Comparison of ENCODE assay signal across 10 cellular contexts in genomic region chr2:30229596-30229995, GRCh38. TPM values are rescaled to one million over a fixed set of nuclear protein-coding genes. Genes with fewer than 3 reads are reported as not detected.
DNase-seq lines count a peak whose midpoint lies in the region; ATAC-seq and TF ChIP-seq lines count a peak whose summit lies in the region.
"Had no signal": no experiment of that assay in that cellular context is flagged by ENCODE, and none has a peak within 500 bp of the region (broad histone marks: within the 10 kb centered on the region; RNA-seq: fewer than 3 reads in every experiment).

No MANE protein-coding gene starts in this region.

- no peak for TF ChIP-seq POLR2A in spleen (IDR thresholded peaks at IDR 0.05)

- H3K9me3 ChIP-seq in Caco-2 (no peaks in the 10 kb centered on the region), spleen (no peaks in the 10 kb centered on the region)

- H3K27ac ChIP-seq in spleen: peak overlapping the region in 4 of 8 donors; percentile 95 to 98 (median 97)
- H3K27ac ChIP-seq: 22Rv1 had no signal

- peak overlapping the region; percentile 68 for H3K27ac Mint-ChIP-seq in T-helper 1 cell treated with Interleukin-12 subunit alpha and Interleukin-12 subunit beta and Interleukin-4 antibody, amounts not matched to agents 30 μg/mL and 1 μg/mL, for 36 hours
- no peak overlapping the region for H3K27ac Mint-ChIP-seq in Caco-2 (ENCODE audit: unreplicated experiment)
- H3K27ac Mint-ChIP-seq in activated naive CD8-positive, alpha-beta T cell treated with anti-CD3 and anti-CD28 coated beads, Interleukin-2, amount 50 U/mL, for 24 hours: no peak overlapping the region
- no peak overlapping the region for H3K27ac Mint-ChIP-seq in nephron progenitor cell

- H3K4me1 ChIP-seq in Caco-2 (peaks cover 39% of the 10 kb centered on the region), spleen (peaks cover 22 to 90% (median 58%) of the 10 kb centered on the region in 6 donors)

- 74 to 99% (median 92%) methylated on average over 3 of the region's 3 CpGs for WGBS in spleen, 5 donors

- H3K4me1 Mint-ChIP-seq in T-helper 1 cell treated with Interleukin-12 subunit alpha and Interleukin-12 subunit beta and Interleukin-4 antibody, amounts not matched to agents 30 μg/mL and 1 μg/mL, for 36 hours (ENCODE audit: low read depth): peaks cover 54% of the 10 kb centered on the region
- H3K4me1 Mint-ChIP-seq in Caco-2 (ENCODE audit: low read depth, unreplicated experiment) (peaks cover 39% of the 10 kb centered on the region), nephron progenitor cell (peaks cover 65% of the 10 kb centered on the region)
- H3K4me1 Mint-ChIP-seq in activated naive CD8-positive, alpha-beta T cell treated with anti-CD3 and anti-CD28 coated beads, Interleukin-2, amount 50 U/mL, for 24 hours: peaks cover 65% of the 10 kb centered on the region

- no peaks in the 10 kb centered on the region for H3K9me3 Mint-ChIP-seq in T-helper 1 cell treated with Interleukin-12 subunit alpha and Interleukin-12 subunit beta and Interleukin-4 antibody, amounts not matched to agents 30 μg/mL and 1 μg/mL, for 36 hours
- H3K9me3 Mint-ChIP-seq in Caco-2 (ENCODE audit: unreplicated experiment): no peaks in the 10 kb centered on the region
- no peaks in the 10 kb centered on the region for H3K9me3 Mint-ChIP-seq in activated naive CD8-positive, alpha-beta T cell treated with anti-CD3 and anti-CD28 coated beads, Interleukin-2, amount 50 U/mL, for 24 hours
- no peaks in the 10 kb centered on the region for H3K9me3 Mint-ChIP-seq in nephron progenitor cell

- BruUV-seq in Caco-2 (replicated peaks; lab: Mats Ljungman, UMichigan): no TSS peak

- no peak overlapping the region for H3K4me3 ChIP-seq in Caco-2 (ENCODE audit: low read depth, low read length)
- no peak overlapping the region for H3K4me3 ChIP-seq in spleen

- H3K27me3 ChIP-seq in Caco-2 (replicated peaks; ENCODE audit: control insufficient read depth, insufficient read depth, low read length) (no peaks in the 10 kb centered on the region), spleen (replicated peaks in 1 of 7) (peaks cover 0 to 29% (median 0%) of the 10 kb centered on the region in 7 donors)

- ATAC-seq in activated naive CD8-positive, alpha-beta T cell treated with anti-CD3 and anti-CD28 coated beads, Interleukin-2, amount 50 U/mL, for 24 hours: no peak
- ATAC-seq in HG02840 (IDR thresholded peaks at IDR 0.05; ENCODE audit: low FRiP score, unreplicated experiment): no peak

- no peak for TF ChIP-seq CTCF in Caco-2 (IDR thresholded peaks at IDR 0.05; ENCODE audit: insufficient read depth in 1 of 2, low read depth in 1 of 2, low read length in 1 of 2, severe bottlenecking in 1 of 2, unreplicated experiment in 1 of 2)
- no peak for TF ChIP-seq CTCF in nephron progenitor cell (IDR thresholded peaks at IDR 0.05)
- no peak for TF ChIP-seq CTCF in spleen (IDR thresholded peaks at IDR 0.05 in 8 of 11, conservative IDR thresholded peaks at IDR 0.05 in 3 of 11)

- peaks cover 9% of the 10 kb centered on the region for H3K36me3 Mint-ChIP-seq in T-helper 1 cell treated with Interleukin-12 subunit alpha and Interleukin-12 subunit beta and Interleukin-4 antibody, amounts not matched to agents 30 μg/mL and 1 μg/mL, for 36 hours (ENCODE audit: low read depth)
- H3K36me3 Mint-ChIP-seq in Caco-2 (ENCODE audit: insufficient read depth, unreplicated experiment) (peaks cover 37% of the 10 kb centered on the region), nephron progenitor cell (ENCODE audit: low read depth) (peaks cover 9% of the 10 kb centered on the region)
- H3K36me3 Mint-ChIP-seq in activated naive CD8-positive, alpha-beta T cell treated with anti-CD3 and anti-CD28 coated beads, Interleukin-2, amount 50 U/mL, for 24 hours (ENCODE audit: low read depth): peaks cover 8% of the 10 kb centered on the region

- peak overlapping the region; percentile 79 for H3K4me3 Mint-ChIP-seq in T-helper 1 cell treated with Interleukin-12 subunit alpha and Interleukin-12 subunit beta and Interleukin-4 antibody, amounts not matched to agents 30 μg/mL and 1 μg/mL, for 36 hours
- H3K4me3 Mint-ChIP-seq in Caco-2 (ENCODE audit: unreplicated experiment) (peak overlapping the region; percentile 4), nephron progenitor cell (peak overlapping the region; percentile 90)
- peak overlapping the region; percentile 88 for H3K4me3 Mint-ChIP-seq in activated naive CD8-positive, alpha-beta T cell treated with anti-CD3 and anti-CD28 coated beads, Interleukin-2, amount 50 U/mL, for 24 hours

- intact Hi-C loops in Caco-2 (cut with micrococcal nuclease; ENCODE audit: unreplicated experiment): no loop called here
- intact Hi-C loops in spleen (cut with DNase I; ENCODE audit: low total_unique reads): no loop called here

- DNase-seq in T-helper 1 cell (no peak), Caco-2 (no peak), nephron progenitor cell (no peak), spleen (no peak), germinal center (ENCODE audit: low spot score) (no peak)
- DNase-seq in activated naive CD8-positive, alpha-beta T cell treated with anti-CD3 and anti-CD28 coated beads, Interleukin-2, amount 50 U/mL, for 24 hours: no peak
- DNase-seq: activated CD4-positive, alpha-beta T cell treated with anti-CD3 and anti-CD28 coated beads for 4 hours had no signal

- CTCF ChIA-PET in Caco-2 (lab: Charles Lee): interaction anchor here (0.6 to 1.4 kb wide), 6 partner anchors 9 to 482 kb away, joined by 3 to 4 read pairs (median 3); no protein-coding TSS in a partner anchor

- H3K27me3 Mint-ChIP-seq in T-helper 1 cell treated with Interleukin-12 subunit alpha and Interleukin-12 subunit beta and Interleukin-4 antibody, amounts not matched to agents 30 μg/mL and 1 μg/mL, for 36 hours (ENCODE audit: low read depth): peaks cover 7% of the 10 kb centered on the region
- H3K27me3 Mint-ChIP-seq in Caco-2 (ENCODE audit: insufficient read depth, unreplicated experiment) (no peaks in the 10 kb centered on the region), nephron progenitor cell (ENCODE audit: low read depth, poor library complexity) (peaks cover 53% of the 10 kb centered on the region)
- no peaks in the 10 kb centered on the region for H3K27me3 Mint-ChIP-seq in activated naive CD8-positive, alpha-beta T cell treated with anti-CD3 and anti-CD28 coated beads, Interleukin-2, amount 50 U/mL, for 24 hours

- POLR2A ChIA-PET in Caco-2 (lab: Charles Lee): interaction anchor here (4.4 kb wide), 1 partner anchor 11 kb away, joined by 41 read pairs; no protein-coding TSS in a partner anchor

- H3K36me3 ChIP-seq in Caco-2 (ENCODE audit: control insufficient read depth, insufficient read depth, low read length) (no peaks in the 10 kb centered on the region), spleen (peaks cover 0 to 3% (median under 1%) of the 10 kb centered on the region in 6 donors)

RNA-seq across cellular contexts. Expression of gene LBH, which starts 1.7 kb away (rescaled TPM):
- total RNA-seq in Caco-2 (2022): 126 and 159 TPM in 2 replicates
- total RNA-seq in spleen: 100 to 1,000 TPM in 6 of 7 donors, 10 to 100 TPM in 1; 86.2 to 178 (median 123) TPM
- 10 to 100 TPM; 48.7 to 94.2 (median 73.9) TPM for polyA plus RNA-seq in spleen

Comparison
In these comparisons a context has a peak if more than half of its experiments do, and no peak if none do; other contexts are left out.
1. H3K4me3 Mint-ChIP-seq: peak in every context shown above with its lines; median percentile 90 in nephron progenitor cell; 88 in activated naive CD8-positive, alpha-beta T cell treated with anti-CD3 and anti-CD28 coated beads, Interleukin-2, amount 50 U/mL, for 24 hours; 79 in T-helper 1 cell treated with Interleukin-12 subunit alpha and Interleukin-12 subunit beta and Interleukin-4 antibody, amounts not matched to agents 30 μg/mL and 1 μg/mL, for 36 hours; 4 in Caco-2.